1 cellular context compared by ENCODE assay signal in genomic region chr2:196941398-196942078, GRCh38.
TF ChIP-seq lines count a peak whose summit lies in the region.

No MANE protein-coding gene starts in this region.

TF ChIP-seq in IMR-90, 13 proteins besides CTCF, POLR2A, EP300 and RAD21:
- TF ChIP-seq, protein P1, sequence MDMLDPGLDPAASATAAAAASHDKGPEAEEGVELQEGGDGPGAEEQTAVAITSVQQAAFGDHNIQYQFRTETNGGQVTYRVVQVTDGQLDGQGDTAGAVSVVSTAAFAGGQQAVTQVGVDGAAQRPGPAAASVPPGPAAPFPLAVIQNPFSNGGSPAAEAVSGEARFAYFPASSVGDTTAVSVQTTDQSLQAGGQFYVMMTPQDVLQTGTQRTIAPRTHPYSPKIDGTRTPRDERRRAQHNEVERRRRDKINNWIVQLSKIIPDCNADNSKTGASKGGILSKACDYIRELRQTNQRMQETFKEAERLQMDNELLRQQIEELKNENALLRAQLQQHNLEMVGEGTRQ (IDR thresholded peaks at IDR 0.05; ENCODE audit: low read depth, low read length): no peak
- TF ChIP-seq FOS (IDR thresholded peaks at IDR 0.05; ENCODE audit: low read depth, low read length) (no peak), NFE2L2 (IDR thresholded peaks at IDR 0.05; ENCODE audit: low read depth, low read length) (no peak), CHD1 (IDR thresholded peaks at IDR 0.05; ENCODE audit: low read depth, low read length) (no peak)
